ENCODE assay signal across 9 cellular contexts in genomic region chr10:95832216-95833037, GRCh38.
DNase-seq lines count a peak whose midpoint lies in the region; ATAC-seq and TF ChIP-seq lines count a peak whose summit lies in the region.
"Had no signal": no experiment of that assay in that cellular context is flagged by ENCODE, and none has a peak within 500 bp of the region (broad histone marks: within the 10 kb centered on the region; RNA-seq: fewer than 3 reads in every experiment).

No MANE protein-coding gene starts in this region.

- H3K4me1 ChIP-seq in effector memory CD4-positive, alpha-beta T cell (ENCODE audit: control insufficient read depth, insufficient read depth, low read length, poor library complexity, severe bottlenecking) = peaks cover 4% of the 10 kb centered on the region
- H3K4me1 ChIP-seq: pancreas had no signal

- H3K27ac ChIP-seq in effector memory CD4-positive, alpha-beta T cell (ENCODE audit: insufficient read depth, low read length, poor library complexity, severe bottlenecking) = peak overlapping the region; percentile 54
- H3K27ac ChIP-seq: pancreas had no signal

- no peaks in the 10 kb centered on the region for H3K27me3 ChIP-seq in effector memory CD4-positive, alpha-beta T cell (replicated peaks; ENCODE audit: control insufficient read depth, insufficient read depth, low read length, poor library complexity, severe bottlenecking)
- H3K27me3 ChIP-seq: pancreas had no signal

- no peak overlapping the region for H3K4me3 ChIP-seq in effector memory CD4-positive, alpha-beta T cell (ENCODE audit: insufficient read depth, low read depth, low read length, poor library complexity, severe bottlenecking)
- H3K4me3 ChIP-seq: pancreas had no signal

- no peaks in the 10 kb centered on the region for H3K9me3 ChIP-seq in effector memory CD4-positive, alpha-beta T cell (ENCODE audit: control insufficient read depth, low read length)
- H3K9me3 ChIP-seq: pancreas had no signal

- no peak for TF ChIP-seq CTCF in GM10266 (IDR thresholded peaks at IDR 0.05; ENCODE audit: control insufficient read depth, insufficient read depth, low read depth, missing control alignments)

- DNase-seq in GM10266 (ENCODE audit: extremely low spot score) = peak; percentile 71
- DNase-seq in effector memory CD4-positive, alpha-beta T cell = peak; percentile 2 to 57 (median 8)
- DNase-seq in NAMALWA (ENCODE audit: low spot score) = no peak
- DNase-seq in occipital lobe (lab: John Stamatoyannopoulos, UW) = no peak
- no peak for DNase-seq in kidney glomerular epithelial cell (lab: John Stamatoyannopoulos, UW)
- DNase-seq in MV-4-11 (lab: John Stamatoyannopoulos, UW) = no peak
- DNase-seq: pancreas had no signal

- ATAC-seq in GM19452 (IDR thresholded peaks at IDR 0.05; ENCODE audit: unreplicated experiment) = peak; percentile 85
- peak; percentile 78 for ATAC-seq in HG03442 (IDR thresholded peaks at IDR 0.05; ENCODE audit: unreplicated experiment)

- H3K36me3 ChIP-seq in effector memory CD4-positive, alpha-beta T cell (ENCODE audit: control insufficient read depth, insufficient read depth, low read length) = no peaks in the 10 kb centered on the region
- H3K36me3 ChIP-seq: pancreas had no signal

Comparison
In these comparisons a context has a peak if more than half of its experiments do, and no peak if none do; other contexts are left out.
1. DNase-seq: peak in GM10266 (single experiment) and effector memory CD4-positive, alpha-beta T cell (3 of 3); none in NAMALWA (single experiment), occipital lobe (single experiment), kidney glomerular epithelial cell (single experiment) and MV-4-11 (single experiment).